In the genomic region with DNA sequence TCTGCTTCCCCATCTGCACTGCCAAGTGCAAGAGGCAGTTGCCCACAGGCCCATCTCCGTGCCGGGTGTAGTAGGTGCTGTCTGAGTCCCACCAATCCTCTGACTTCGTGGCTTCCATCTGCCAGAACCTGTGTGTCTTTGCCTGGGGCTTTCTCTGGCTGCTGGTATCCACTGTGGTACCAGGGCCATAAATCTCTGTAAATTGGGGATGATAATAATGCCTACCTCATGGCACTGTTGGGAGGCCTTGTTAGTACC, we compare ENCODE assay signal across 2 cellular contexts.
TF ChIP-seq lines count a peak whose summit lies in the region.

No MANE protein-coding gene starts in this region.

TF ChIP-seq in SK-N-SH, 30 proteins besides CTCF, POLR2A, EP300 and RAD21 (continued from another document):
- TF ChIP-seq, protein P1, sequence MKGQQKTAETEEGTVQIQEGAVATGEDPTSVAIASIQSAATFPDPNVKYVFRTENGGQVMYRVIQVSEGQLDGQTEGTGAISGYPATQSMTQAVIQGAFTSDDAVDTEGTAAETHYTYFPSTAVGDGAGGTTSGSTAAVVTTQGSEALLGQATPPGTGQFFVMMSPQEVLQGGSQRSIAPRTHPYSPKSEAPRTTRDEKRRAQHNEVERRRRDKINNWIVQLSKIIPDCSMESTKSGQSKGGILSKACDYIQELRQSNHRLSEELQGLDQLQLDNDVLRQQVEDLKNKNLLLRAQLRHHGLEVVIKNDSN (IDR thresholded peaks at IDR 0.05; ENCODE audit: borderline replicate concordance, low read depth), result no peak
- TF ChIP-seq GABPA (IDR thresholded peaks at IDR 0.05; ENCODE audit: low read depth), result no peak
- no peak for TF ChIP-seq ELF1 (IDR thresholded peaks at IDR 0.05)
- TF ChIP-seq, protein P2, sequence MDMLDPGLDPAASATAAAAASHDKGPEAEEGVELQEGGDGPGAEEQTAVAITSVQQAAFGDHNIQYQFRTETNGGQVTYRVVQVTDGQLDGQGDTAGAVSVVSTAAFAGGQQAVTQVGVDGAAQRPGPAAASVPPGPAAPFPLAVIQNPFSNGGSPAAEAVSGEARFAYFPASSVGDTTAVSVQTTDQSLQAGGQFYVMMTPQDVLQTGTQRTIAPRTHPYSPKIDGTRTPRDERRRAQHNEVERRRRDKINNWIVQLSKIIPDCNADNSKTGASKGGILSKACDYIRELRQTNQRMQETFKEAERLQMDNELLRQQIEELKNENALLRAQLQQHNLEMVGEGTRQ (IDR thresholded peaks at IDR 0.05; ENCODE audit: borderline replicate concordance, low read depth, low read length), result no peak

TF ChIP-seq in SK-N-SH treated with all-trans-retinoic acid at 6 μM for 48 hours, 23 proteins besides CTCF, POLR2A, EP300 and RAD21 (continued from another document):
- TF ChIP-seq TCF4 (CRISPR knock-in tag; IDR thresholded peaks at IDR 0.05; ENCODE audit: borderline replicate concordance), result no peak
- TF ChIP-seq, protein P3, sequence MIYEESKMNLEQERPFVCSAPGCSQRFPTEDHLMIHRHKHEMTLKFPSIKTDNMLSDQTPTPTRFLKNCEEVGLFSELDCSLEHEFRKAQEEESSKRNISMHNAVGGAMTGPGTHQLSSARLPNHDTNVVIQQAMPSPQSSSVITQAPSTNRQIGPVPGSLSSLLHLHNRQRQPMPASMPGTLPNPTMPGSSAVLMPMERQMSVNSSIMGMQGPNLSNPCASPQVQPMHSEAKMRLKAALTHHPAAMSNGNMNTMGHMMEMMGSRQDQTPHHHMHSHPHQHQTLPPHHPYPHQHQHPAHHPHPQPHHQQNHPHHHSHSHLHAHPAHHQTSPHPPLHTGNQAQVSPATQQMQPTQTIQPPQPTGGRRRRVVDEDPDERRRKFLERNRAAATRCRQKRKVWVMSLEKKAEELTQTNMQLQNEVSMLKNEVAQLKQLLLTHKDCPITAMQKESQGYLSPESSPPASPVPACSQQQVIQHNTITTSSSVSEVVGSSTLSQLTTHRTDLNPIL (CRISPR knock-in tag; IDR thresholded peaks at IDR 0.05; ENCODE audit: low read depth), result no peak
- TF ChIP-seq ZNF70 (CRISPR knock-in tag; IDR thresholded peaks at IDR 0.05), result no peak
- TF ChIP-seq, protein P4, sequence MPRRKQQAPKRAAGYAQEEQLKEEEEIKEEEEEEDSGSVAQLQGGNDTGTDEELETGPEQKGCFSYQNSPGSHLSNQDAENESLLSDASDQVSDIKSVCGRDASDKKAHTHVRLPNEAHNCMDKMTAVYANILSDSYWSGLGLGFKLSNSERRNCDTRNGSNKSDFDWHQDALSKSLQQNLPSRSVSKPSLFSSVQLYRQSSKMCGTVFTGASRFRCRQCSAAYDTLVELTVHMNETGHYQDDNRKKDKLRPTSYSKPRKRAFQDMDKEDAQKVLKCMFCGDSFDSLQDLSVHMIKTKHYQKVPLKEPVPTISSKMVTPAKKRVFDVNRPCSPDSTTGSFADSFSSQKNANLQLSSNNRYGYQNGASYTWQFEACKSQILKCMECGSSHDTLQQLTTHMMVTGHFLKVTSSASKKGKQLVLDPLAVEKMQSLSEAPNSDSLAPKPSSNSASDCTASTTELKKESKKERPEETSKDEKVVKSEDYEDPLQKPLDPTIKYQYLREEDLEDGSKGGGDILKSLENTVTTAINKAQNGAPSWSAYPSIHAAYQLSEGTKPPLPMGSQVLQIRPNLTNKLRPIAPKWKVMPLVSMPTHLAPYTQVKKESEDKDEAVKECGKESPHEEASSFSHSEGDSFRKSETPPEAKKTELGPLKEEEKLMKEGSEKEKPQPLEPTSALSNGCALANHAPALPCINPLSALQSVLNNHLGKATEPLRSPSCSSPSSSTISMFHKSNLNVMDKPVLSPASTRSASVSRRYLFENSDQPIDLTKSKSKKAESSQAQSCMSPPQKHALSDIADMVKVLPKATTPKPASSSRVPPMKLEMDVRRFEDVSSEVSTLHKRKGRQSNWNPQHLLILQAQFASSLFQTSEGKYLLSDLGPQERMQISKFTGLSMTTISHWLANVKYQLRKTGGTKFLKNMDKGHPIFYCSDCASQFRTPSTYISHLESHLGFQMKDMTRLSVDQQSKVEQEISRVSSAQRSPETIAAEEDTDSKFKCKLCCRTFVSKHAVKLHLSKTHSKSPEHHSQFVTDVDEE (CRISPR knock-in tag; IDR thresholded peaks at IDR 0.05), result no peak
- TF ChIP-seq ISL1 (CRISPR knock-in tag; IDR thresholded peaks at IDR 0.05), result no peak
- no peak for TF ChIP-seq SNAI2 (CRISPR knock-in tag; IDR thresholded peaks at IDR 0.05)
